In genomic region chr5:149135536-149136201, GRCh38 we compare ENCODE assay signal across 16 cellular contexts. TPM values are rescaled to one million over a fixed set of nuclear protein-coding genes. Genes with fewer than 3 reads are reported as not detected.
DNase-seq lines count a peak whose midpoint lies in the region; ATAC-seq, FAIRE-seq and TF ChIP-seq lines count a peak whose summit lies in the region.
"Had no signal": no experiment of that assay in that cellular context is flagged by ENCODE, and none has a peak within 500 bp of the region (broad histone marks: within the 10 kb centered on the region; RNA-seq: fewer than 3 reads in every experiment).

No MANE protein-coding gene starts in this region.

- intact Hi-C loops in sciatic nerve (cut with DNase I): no loop called here

- no peaks in the 10 kb centered on the region for H3K9me3 ChIP-seq in astrocyte (ENCODE audit: insufficient read depth, low read depth, low read length)

- H3K4me3 Mint-ChIP-seq in astrocyte (ENCODE audit: unreplicated experiment): peak overlapping the region; percentile 29
- H3K4me3 Mint-ChIP-seq in activated T-cell treated with anti-CD3 and anti-CD28 coated beads, Interleukin-2, amount 50 U/mL, for 72 hours: no peak overlapping the region
- H3K4me3 Mint-ChIP-seq: activated naive CD8-positive, alpha-beta T cell treated with anti-CD3 and anti-CD28 coated beads, Interleukin-2, amount 10 ng/mL, durations not matched to agents 7 days and 5 days had no signal

- peaks cover 33% of the 10 kb centered on the region for H3K4me1 Mint-ChIP-seq in astrocyte (ENCODE audit: low read depth, unreplicated experiment)
- H3K4me1 Mint-ChIP-seq in activated T-cell treated with anti-CD3 and anti-CD28 coated beads, Interleukin-2, amount 50 U/mL, for 72 hours (ENCODE audit: low read depth): no peaks in the 10 kb centered on the region
- H3K4me1 Mint-ChIP-seq: activated naive CD8-positive, alpha-beta T cell treated with anti-CD3 and anti-CD28 coated beads, Interleukin-2, amount 10 ng/mL, durations not matched to agents 7 days and 5 days had no signal

- no peak overlapping the region for H2AFZ ChIP-seq in astrocyte (ENCODE audit: low read depth, low read length)

- H3K27me3 ChIP-seq in astrocyte (ENCODE audit: insufficient read depth, low read length): no peaks in the 10 kb centered on the region

- H3K9ac ChIP-seq in astrocyte (ENCODE audit: low read length): peak overlapping the region; percentile 34

- in situ Hi-C loops in ACHN (cut with HindIII; ENCODE audit: low pct_ligation_motif_present, low pct_unique_long_range_greater_than_20kb, low sequenced_read_pairs): loop anchor here (25.0 kb wide), 1 partner anchor 127 kb away; the partner anchor contains the start of gene AFAP1L1

- H3K9me3 Mint-ChIP-seq in astrocyte (ENCODE audit: unreplicated experiment): peaks cover 3% of the 10 kb centered on the region
- no peaks in the 10 kb centered on the region for H3K9me3 Mint-ChIP-seq in activated T-cell treated with anti-CD3 and anti-CD28 coated beads, Interleukin-2, amount 50 U/mL, for 72 hours
- H3K9me3 Mint-ChIP-seq: activated naive CD8-positive, alpha-beta T cell treated with anti-CD3 and anti-CD28 coated beads, Interleukin-2, amount 10 ng/mL, durations not matched to agents 7 days and 5 days had no signal

- H3K4me3 ChIP-seq in astrocyte (ENCODE audit: insufficient read depth, low read depth, low read length): no peak overlapping the region

- peak overlapping the region; percentile 86 for H3K27ac Mint-ChIP-seq in astrocyte (ENCODE audit: unreplicated experiment)
- no peak overlapping the region for H3K27ac Mint-ChIP-seq in activated T-cell treated with anti-CD3 and anti-CD28 coated beads, Interleukin-2, amount 50 U/mL, for 72 hours
- H3K27ac Mint-ChIP-seq: activated naive CD8-positive, alpha-beta T cell treated with anti-CD3 and anti-CD28 coated beads, Interleukin-2, amount 10 ng/mL, durations not matched to agents 7 days and 5 days had no signal

- no peaks in the 10 kb centered on the region for H3K27me3 Mint-ChIP-seq in astrocyte (ENCODE audit: low read depth, unreplicated experiment)
- H3K27me3 Mint-ChIP-seq in activated T-cell treated with anti-CD3 and anti-CD28 coated beads, Interleukin-2, amount 50 U/mL, for 72 hours (ENCODE audit: low read depth): peaks cover 22% of the 10 kb centered on the region

- peaks cover 33% of the 10 kb centered on the region for H3K4me1 ChIP-seq in astrocyte (ENCODE audit: insufficient read depth, low read length)

- no peaks in the 10 kb centered on the region for H3K36me3 ChIP-seq in astrocyte (ENCODE audit: insufficient read depth, low read length)

- no peaks in the 10 kb centered on the region for H3K79me2 ChIP-seq in astrocyte (ENCODE audit: insufficient read depth, low read length)

- H3K4me2 ChIP-seq in astrocyte (ENCODE audit: low read length): peak overlapping the region; percentile 38

- peak; percentile 78 for FAIRE-seq in astrocyte (lab: Jason Lieb, UNC)
- FAIRE-seq: D721Med had no signal

- peak overlapping the region; percentile 82 for H3K27ac ChIP-seq in astrocyte (ENCODE audit: low read depth, low read length)
- H3K27ac ChIP-seq: HL-60 had no signal

- ATAC-seq in sciatic nerve: peak; percentile 81
- no peak for ATAC-seq in activated T-cell treated with anti-CD3 and anti-CD28 coated beads, Interleukin-2, amount 50 U/mL, for 72 hours (replicated peaks in 1 of 2)
- ATAC-seq: left colon had no signal

- no peak for TF ChIP-seq CTCF in astrocyte (IDR thresholded peaks at IDR 0.05; ENCODE audit: insufficient read depth, low read depth, low read length)

- no peaks in the 10 kb centered on the region for H3K36me3 Mint-ChIP-seq in astrocyte (ENCODE audit: low read depth, unreplicated experiment)
- no peaks in the 10 kb centered on the region for H3K36me3 Mint-ChIP-seq in activated T-cell treated with anti-CD3 and anti-CD28 coated beads, Interleukin-2, amount 50 U/mL, for 72 hours (ENCODE audit: insufficient read depth in 2 of 2)
- H3K36me3 Mint-ChIP-seq: activated naive CD8-positive, alpha-beta T cell treated with anti-CD3 and anti-CD28 coated beads, Interleukin-2, amount 10 ng/mL, durations not matched to agents 7 days and 5 days had no signal

- DNase-seq in GM03348 (ENCODE audit: low spot score) (peak; percentile 30), astrocyte (ENCODE audit: low read depth) (peak; percentile 83), glomerular visceral epithelial cell (ENCODE audit: extremely low spot score) (peak; percentile 68), sciatic nerve (ENCODE audit: low spot score) (no peak), hypothalamus (lab: John Stamatoyannopoulos, UW) (no peak), ACHN (no peak)
- no peak for DNase-seq in stimulated activated CD8-positive, alpha-beta memory T cell treated with anti-CD3 and anti-CD28 coated beads, Interleukin-4, amount 100 ng/mL, for 48 hours
- no peak for DNase-seq in activated T-cell treated with anti-CD3 and anti-CD28 coated beads, Interleukin-2, amount 50 U/mL, for 72 hours
- DNase-seq: activated naive CD8-positive, alpha-beta T cell treated with anti-CD3 and anti-CD28 coated beads, Interleukin-2, amount 10 ng/mL, durations not matched to agents 7 days and 5 days; left colon; NCI-H1092; NCI-H82 had no signal

- H4K20me1 ChIP-seq in astrocyte (ENCODE audit: insufficient read depth, low read length): no peaks in the 10 kb centered on the region

RNA-seq across cellular contexts. Expression of gene ABLIM3, which starts 5.6 kb away (rescaled TPM):
- total RNA-seq in astrocyte: 3.9 and 6.4 TPM in 2 replicates
- 67.6 TPM for total RNA-seq in sciatic nerve
- under 1 TPM; 0.14 to 0.19 TPM for total RNA-seq in activated T-cell treated with anti-CD3 and anti-CD28 coated beads, Interleukin-2, amount 50 U/mL, for 72 hours
- total RNA-seq: activated CD8-positive, alpha-beta memory T cell treated with anti-CD3 and anti-CD28 coated beads for 36 hours; activated naive CD8-positive, alpha-beta T cell treated with anti-CD3 and anti-CD28 coated beads, Interleukin-2, amount 10 ng/mL, durations not matched to agents 7 days and 5 days; T-helper 2 cell treated with Interferon-gamma antibody and Interleukin-4, amounts not matched to agents 100 ng/mL and 5 ng/mL, for 36 hours had no signal

Comparison
In these comparisons a context has a peak if more than half of its experiments do, and no peak if none do; other contexts are left out.
1. DNase-seq: peak in GM03348 (single experiment), astrocyte (single experiment) and glomerular visceral epithelial cell (single experiment); none in sciatic nerve (single experiment), hypothalamus (0 of 51), stimulated activated CD8-positive, alpha-beta memory T cell treated with anti-CD3 and anti-CD28 coated beads, Interleukin-4, amount 100 ng/mL, for 48 hours (single experiment), ACHN (single experiment) and activated T-cell treated with anti-CD3 and anti-CD28 coated beads, Interleukin-2, amount 50 U/mL, for 72 hours (0 of 2).